Comparison of ENCODE assay signal across 1 cellular context in genomic region chr2:241672243-241673188, GRCh38.
TF ChIP-seq lines count a peak whose summit lies in the region.

No MANE protein-coding gene starts in this region.

TF ChIP-seq in IMR-90, 13 proteins besides CTCF, POLR2A, EP300 and RAD21:
- TF ChIP-seq RFX5 (IDR thresholded peaks at IDR 0.05; ENCODE audit: low read depth, low read length) (no peak), MAZ (IDR thresholded peaks at IDR 0.05; ENCODE audit: borderline replicate concordance, low read depth, low read length) (no peak), CEBPB (IDR thresholded peaks at IDR 0.05; ENCODE audit: low read depth, low read length) (no peak), MAFK (IDR thresholded peaks at IDR 0.05; ENCODE audit: low read depth, low read length) (no peak), BHLHE40 (IDR thresholded peaks at IDR 0.05; ENCODE audit: low read depth, low read length) (no peak)
